8 cellular contexts compared by ENCODE assay signal in the genomic region with DNA sequence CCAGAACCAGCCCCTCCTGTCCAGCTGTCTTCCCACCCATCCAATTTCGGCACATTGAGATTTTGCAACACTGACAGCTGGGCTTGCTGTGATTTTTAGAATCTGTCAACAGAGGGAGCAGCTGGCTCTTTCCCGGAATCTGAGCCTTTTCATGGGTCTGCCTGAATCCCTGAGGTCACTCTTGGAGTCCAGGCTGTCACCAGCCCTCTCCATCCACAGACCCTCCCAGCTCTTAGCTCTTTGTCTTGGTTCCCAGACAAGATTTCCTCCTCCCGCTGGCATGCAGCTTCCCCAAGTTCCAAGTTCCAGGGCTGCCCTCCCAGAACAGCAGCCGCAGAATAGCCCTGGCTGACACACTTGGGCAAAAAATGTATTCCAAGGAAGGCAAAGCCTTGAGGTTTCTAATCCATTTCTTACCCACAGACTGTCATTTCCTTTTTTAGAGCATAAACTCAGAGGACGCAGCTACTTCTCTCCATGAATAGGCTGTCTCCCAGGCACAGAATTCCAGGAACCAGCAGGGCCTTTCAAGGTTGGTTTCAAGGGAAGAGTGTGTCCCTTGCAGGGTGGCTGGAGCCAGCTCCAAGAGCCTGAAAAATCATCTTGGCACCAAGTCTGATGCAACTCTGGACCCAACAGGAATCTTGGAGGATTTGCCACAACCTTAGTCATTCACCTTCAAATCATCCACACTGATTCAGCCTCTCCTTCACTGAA. TPM values are rescaled to one million over a fixed set of nuclear protein-coding genes. Genes with fewer than 3 reads are reported as not detected.
A peak's percentile ranks its signal among the peaks of the same experiment; 100 is the strongest.
DNase-seq lines count a peak whose midpoint lies in the region; ATAC-seq and TF ChIP-seq lines count a peak whose summit lies in the region.

No MANE protein-coding gene starts in this region.

- DNase-seq in HAP-1 (ENCODE audit: low spot score in 2 of 2): peak; percentile 22 to 50
- peak; percentile 43 for DNase-seq in WERI-Rb-1
- DNase-seq in left ventricle myocardium inferior: peak; percentile 46
- DNase-seq in stimulated activated naive CD4-positive, alpha-beta T cell (lab: John Stamatoyannopoulos, UW): no peak
- no peak for DNase-seq in erythroblast (lab: John Stamatoyannopoulos, UW)

- TF ChIP-seq CTCF in WERI-Rb-1 (IDR thresholded peaks at IDR 0.05; ENCODE audit: low read depth, low read length) (peak; percentile 68), left ventricle myocardium inferior (IDR thresholded peaks at IDR 0.05; ENCODE audit: borderline replicate concordance) (peak; percentile 48)

- H3K4me1 ChIP-seq in HAP-1: no peaks in the 10 kb centered on the region
- H3K4me1 ChIP-seq in left ventricle myocardium inferior: peaks cover 6% of the 10 kb centered on the region
- H3K4me1 ChIP-seq in skeletal muscle tissue (ENCODE audit: control insufficient read depth in 3 of 3, insufficient read depth in 3 of 3, low read length in 3 of 3): peaks cover 0 to 23% (median 7%) of the 10 kb centered on the region in 3 donors

- H3K27ac ChIP-seq in WERI-Rb-1 (no peak overlapping the region), left ventricle myocardium inferior (replicated peaks) (peak overlapping the region; percentile 63), skeletal muscle tissue (ENCODE audit: low read depth, low read length) (peak overlapping the region; percentile 49)

- H3K36me3 ChIP-seq in HAP-1 (replicated peaks): no peaks in the 10 kb centered on the region
- H3K36me3 ChIP-seq in WERI-Rb-1: no peaks in the 10 kb centered on the region
- H3K36me3 ChIP-seq in left ventricle myocardium inferior: no peaks in the 10 kb centered on the region
- H3K36me3 ChIP-seq in skeletal muscle tissue (ENCODE audit: control insufficient read depth in 3 of 3, insufficient read depth in 3 of 3, low read length in 3 of 3): no peaks in the 10 kb centered on the region

- ATAC-seq in GM21360 (IDR thresholded peaks at IDR 0.05; ENCODE audit: unreplicated experiment): no peak
- no peak for ATAC-seq in HG03457 (IDR thresholded peaks at IDR 0.05; ENCODE audit: unreplicated experiment)

- H3K27me3 ChIP-seq in HAP-1 (ENCODE audit: low read depth) (0 out of 2 replicates have a peak, but pooled peaks cover 3% of the 10 kb centered on the region), WERI-Rb-1 (ENCODE audit: insufficient read depth, low read depth, severe bottlenecking) (no peaks in the 10 kb centered on the region), left ventricle myocardium inferior (ENCODE audit: low read depth) (peaks cover 31% of the 10 kb centered on the region), skeletal muscle tissue (ENCODE audit: control insufficient read depth in 3 of 3, insufficient read depth in 3 of 3, low read length in 3 of 3) (no peaks in the 10 kb centered on the region)

- TF ChIP-seq POLR2A in erythroblast (IDR thresholded peaks at IDR 0.05; ENCODE audit: low read length): no peak

- intact Hi-C loops in left ventricle myocardium inferior (cut with micrococcal nuclease): no loop called here

- peak overlapping the region in 2 of 3 donors; percentile 4 to 33 for H3K9ac ChIP-seq in skeletal muscle tissue (ENCODE audit: low read depth in 1 of 3, low read length in 3 of 3)

- no peak overlapping the region for H3K4me3 ChIP-seq in HAP-1
- no peak overlapping the region for H3K4me3 ChIP-seq in WERI-Rb-1 (ENCODE audit: low read depth, low read length)
- H3K4me3 ChIP-seq in left ventricle myocardium inferior: no peak overlapping the region
- no peak overlapping the region for H3K4me3 ChIP-seq in skeletal muscle tissue (ENCODE audit: low read length in 3 of 3)

- in situ Hi-C loops in HAP-1 (cut with MboI; ENCODE audit: low sequenced_read_pairs): no loop called here

- H3K9me3 ChIP-seq in HAP-1 (no peaks in the 10 kb centered on the region), WERI-Rb-1 (ENCODE audit: severe bottlenecking) (no peaks in the 10 kb centered on the region), left ventricle myocardium inferior (replicated peaks) (no peaks in the 10 kb centered on the region), skeletal muscle tissue (ENCODE audit: control insufficient read depth in 3 of 3, low read length in 3 of 3) (no peaks in the 10 kb centered on the region)

RNA-seq across cellular contexts. Expression of a gene that starts 7.1 kb away (rescaled TPM):
- not detected for total RNA-seq in left ventricle myocardium inferior
- total RNA-seq in skeletal muscle tissue: not detected

RNA-seq across cellular contexts. Expression of a gene that starts 25.4 kb away (rescaled TPM):
- total RNA-seq in left ventricle myocardium inferior (not detected), skeletal muscle tissue (not detected)

Comparison
In these comparisons a context has a peak if more than half of its experiments do, and no peak if none do; other contexts are left out.
1. DNase-seq: peak in HAP-1 (2 of 2), WERI-Rb-1 (single experiment) and left ventricle myocardium inferior (single experiment); none in stimulated activated naive CD4-positive, alpha-beta T cell (0 of 6) and erythroblast (0 of 2).